Comparison of ENCODE assay signal across 15 cellular contexts in the genomic region with DNA sequence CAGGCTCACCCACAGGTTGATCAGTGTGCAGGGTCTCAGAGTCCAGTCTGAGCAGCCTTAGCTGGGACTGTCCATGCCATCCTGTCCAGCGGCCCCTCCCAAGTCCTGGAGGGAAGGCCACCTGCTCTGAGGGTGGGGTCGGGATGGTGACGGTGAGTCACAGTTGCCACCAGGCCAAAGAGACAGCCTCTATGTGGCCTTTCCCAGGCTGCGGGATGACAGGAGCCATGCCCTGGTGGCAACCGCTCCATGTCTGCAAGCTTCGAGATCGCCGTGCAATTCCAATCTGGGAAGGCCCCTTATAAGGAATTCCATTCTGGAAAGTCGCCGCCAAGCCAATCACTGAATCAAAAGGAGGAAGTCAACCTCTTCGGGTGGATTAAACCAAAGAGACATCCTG.
"Had no signal": no experiment of that assay in that cellular context is flagged by ENCODE, and none has a peak within 500 bp of the region (broad histone marks: within the 10 kb centered on the region; RNA-seq: fewer than 3 reads in every experiment).

No MANE protein-coding gene starts in this region.

- H3K36me3 ChIP-seq: right atrium auricular region had no signal

- H2AFZ ChIP-seq: hepatocyte had no signal

- DNase-seq: activated CD4-positive, alpha-beta T cell treated with anti-CD3 and anti-CD28 coated beads, Interleukin-2, amount 50 U/mL, for 1 hour; activated naive CD4-positive, alpha-beta T cell treated with Interleukin-2 at 50 U/mL for 16 hours; activated T-cell treated with anti-CD3 and anti-CD28 coated beads, Interleukin-2, amount 50 U/mL, for 72 hours; central memory CD4-positive, alpha-beta T cell; cortex of kidney; effector memory CD4-positive, alpha-beta T cell; small intestine; T-helper 17 cell; trophoblast cell had no signal

- H3K27ac ChIP-seq: hepatocyte, right atrium auricular region had no signal

- ATAC-seq: activated T-cell treated with anti-CD3 and anti-CD28 coated beads, Interleukin-2, amount 50 U/mL, for 72 hours; Right ventricle myocardium inferior; stimulated activated memory B cell treated with anti-CD40 and anti-IgM and Interleukin-4, amounts not matched to agents 10 μg/mL and 1 μg/mL and 100 μg/mL, for 72 hours; T-helper 17 cell; WTC11 had no signal

- H3K4me2 ChIP-seq: hepatocyte had no signal

- H3K4me3 ChIP-seq: hepatocyte, lung, right atrium auricular region had no signal

- H3K27me3 ChIP-seq: hepatocyte, right atrium auricular region had no signal
